In genomic region chr5:144405986-144406385, GRCh38 we compare ENCODE assay signal across 15 cellular contexts.
DNase-seq lines count a peak whose midpoint lies in the region; ATAC-seq, FAIRE-seq and TF ChIP-seq lines count a peak whose summit lies in the region.
"Had no signal": no experiment of that assay in that cellular context is flagged by ENCODE, and none has a peak within 500 bp of the region (broad histone marks: within the 10 kb centered on the region; RNA-seq: fewer than 3 reads in every experiment).

No MANE protein-coding gene starts in this region.

- no peaks in the 10 kb centered on the region for H3K27me3 ChIP-seq in foreskin keratinocyte

- ATAC-seq in foreskin keratinocyte: no peak
- ATAC-seq: CD8-positive, alpha-beta T cell; GM12878 had no signal

- TF ChIP-seq CTCF in foreskin keratinocyte (conservative IDR thresholded peaks at IDR 0.05): no peak

- no peaks in the 10 kb centered on the region for H3K4me1 ChIP-seq in foreskin keratinocyte

- FAIRE-seq in urothelium cell line (lab: Jason Lieb, UNC): no peak
- FAIRE-seq: GM12878 had no signal

- H3K27ac ChIP-seq in foreskin keratinocyte: no peak overlapping the region
- H3K27ac ChIP-seq: 22Rv1 had no signal

- DNase-seq in NCI-H345 (lab: John Stamatoyannopoulos, UW) (peak; percentile 34), NCI-H345 treated with DMSO at 0.1 percent for 48 hours (lab: John Stamatoyannopoulos, UW; ENCODE audit: unreplicated experiment) (no peak), NCI-H2081 (lab: John Stamatoyannopoulos, UW) (peak; percentile 11 to 62), medulla oblongata (ENCODE audit: extremely low spot score) (peak; percentile 3), NK-92 (lab: John Stamatoyannopoulos, UW; ENCODE audit: unreplicated experiment) (no peak), NCI-H128 (lab: John Stamatoyannopoulos, UW; ENCODE audit: unreplicated experiment) (no peak), urothelium cell line (ENCODE audit: low spot score) (no peak), foreskin keratinocyte (no peak)
- DNase-seq: CD8-positive, alpha-beta T cell; COR-L47; GOT3; H9; IMR-90 had no signal

Comparison
In these comparisons a context has a peak if more than half of its experiments do, and no peak if none do; other contexts are left out.
1. DNase-seq: peak in NCI-H345 (single experiment), NCI-H2081 (2 of 2) and medulla oblongata (single experiment); none in NCI-H345 treated with DMSO at 0.1 percent for 48 hours (single experiment), NK-92 (single experiment), NCI-H128 (single experiment), urothelium cell line (single experiment) and foreskin keratinocyte (0 of 2).